Comparison of ENCODE assay signal across 8 cellular contexts in the genomic region with DNA sequence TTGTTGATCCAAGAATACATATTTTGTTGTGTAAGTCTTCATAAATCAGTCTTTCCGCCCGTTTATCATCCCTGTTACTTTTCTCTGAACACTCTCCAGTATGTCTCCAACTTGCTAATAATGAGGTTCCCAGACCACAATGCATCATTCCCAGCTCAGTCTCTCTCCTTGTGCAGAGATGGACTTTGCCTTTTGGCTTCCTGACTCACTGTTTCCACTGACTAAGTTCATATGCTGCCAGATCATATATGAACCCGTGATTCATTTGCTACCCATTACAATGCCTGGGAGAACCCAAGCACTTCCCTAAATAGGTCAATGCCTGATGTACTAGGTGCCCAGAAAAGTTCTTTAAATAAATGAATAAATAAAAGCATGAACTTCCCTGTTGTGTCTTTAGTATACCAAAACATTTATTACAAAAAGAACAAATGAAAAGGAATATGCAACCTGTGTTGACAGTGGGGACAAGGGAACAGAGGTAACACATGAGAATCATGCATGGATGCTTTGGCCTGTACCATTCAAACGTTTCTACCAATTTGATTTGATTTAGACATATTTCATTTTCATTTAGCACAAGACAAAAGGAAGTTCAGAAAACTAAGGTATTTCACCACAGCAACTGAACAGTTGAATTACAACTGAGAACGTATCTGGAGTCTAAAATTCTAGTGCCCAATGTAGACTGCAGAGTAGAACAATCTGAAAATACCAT.
DNase-seq lines count a peak whose midpoint lies in the region; ATAC-seq, FAIRE-seq and TF ChIP-seq lines count a peak whose summit lies in the region.

No MANE protein-coding gene starts in this region.

- H3K27me3 ChIP-seq in BJ (ENCODE audit: control insufficient read depth, insufficient read depth, low read length) (no peaks in the 10 kb centered on the region), bronchial epithelial cell (ENCODE audit: control insufficient read depth, insufficient read depth, low read length) (no peaks in the 10 kb centered on the region)

- H3K36me3 ChIP-seq in BJ (ENCODE audit: control insufficient read depth, insufficient read depth, low read length): no peaks in the 10 kb centered on the region
- H3K36me3 ChIP-seq in bronchial epithelial cell (ENCODE audit: control insufficient read depth, insufficient read depth, low read length): no peaks in the 10 kb centered on the region

- CTCF ChIA-PET in BJ (lab: Yijun Ruan, JAX): no interaction called here

- H3K4me3 ChIP-seq in BJ (ENCODE audit: low read depth, low read length) (no peak overlapping the region), bronchial epithelial cell (ENCODE audit: low read depth, low read length) (no peak overlapping the region)

- no peak for TF ChIP-seq POLR2A in erythroblast (IDR thresholded peaks at IDR 0.05; ENCODE audit: low read length)

- DNase-seq in BJ (ENCODE audit: low read depth): peak; percentile 13
- peak; percentile 83 for DNase-seq in bronchial epithelial cell (ENCODE audit: low read depth)
- peak; percentile 33 for DNase-seq in stimulated activated CD8-positive, alpha-beta memory T cell treated with anti-CD3 and anti-CD28 coated beads, Interleukin-4, amount 100 ng/mL, for 48 hours
- DNase-seq in NCI-H345 (lab: John Stamatoyannopoulos, UW): no peak
- no peak for DNase-seq in erythroblast (lab: John Stamatoyannopoulos, UW)
- DNase-seq in NCI-H2081 (lab: John Stamatoyannopoulos, UW): no peak

- POLR2A ChIA-PET in BJ (lab: Charles Lee): no interaction called here

- peak; percentile 53 for ATAC-seq in GM19324 (IDR thresholded peaks at IDR 0.05; ENCODE audit: low FRiP score, unreplicated experiment)
- peak; percentile 39 for ATAC-seq in HG03469 (IDR thresholded peaks at IDR 0.05; ENCODE audit: unreplicated experiment)

- TF ChIP-seq CTCF in BJ (IDR thresholded peaks at IDR 0.05; ENCODE audit: insufficient read depth, low read depth, low read length): no peak
- TF ChIP-seq CTCF in bronchial epithelial cell (IDR thresholded peaks at IDR 0.05; ENCODE audit: insufficient read depth, low read length, severe bottlenecking): no peak

- no peak for FAIRE-seq in bronchial epithelial cell (lab: Jason Lieb, UNC)

Comparison
In these comparisons a context has a peak if more than half of its experiments do, and no peak if none do; other contexts are left out.
1. DNase-seq: peak in BJ (single experiment), bronchial epithelial cell (single experiment) and stimulated activated CD8-positive, alpha-beta memory T cell treated with anti-CD3 and anti-CD28 coated beads, Interleukin-4, amount 100 ng/mL, for 48 hours (single experiment); none in NCI-H345 (single experiment), erythroblast (0 of 2) and NCI-H2081 (0 of 2).